In genomic region chr1:215895893-215896292, GRCh38 we compare ENCODE assay signal across 25 cellular contexts.
DNase-seq lines count a peak whose midpoint lies in the region; ATAC-seq, FAIRE-seq and TF ChIP-seq lines count a peak whose summit lies in the region.
"Had no signal": no experiment of that assay in that cellular context is flagged by ENCODE, and none has a peak within 500 bp of the region (broad histone marks: within the 10 kb centered on the region; RNA-seq: fewer than 3 reads in every experiment).

No MANE protein-coding gene starts in this region.

- no peak overlapping the region for H3K27ac ChIP-seq in HepG2 (ENCODE audit: extremely low read length, insufficient read depth, low read length)
- no peak overlapping the region for H3K27ac ChIP-seq in right lobe of liver
- H3K27ac ChIP-seq in OCI-LY3 (ENCODE audit: low read length) = no peak overlapping the region
- H3K27ac ChIP-seq: 22Rv1, BLaER1 had no signal

- H3K4me3 ChIP-seq in HepG2 (replicated peaks in 1 of 3; ENCODE audit: insufficient read depth in 1 of 3, low read depth in 2 of 3, low read length in 3 of 3) (no peak overlapping the region), right lobe of liver (no peak overlapping the region), OCI-LY3 (ENCODE audit: low read length) (no peak overlapping the region)
- H3K4me3 ChIP-seq: BLaER1, GM12878 had no signal

- intact Hi-C loops in HepG2 (cut with micrococcal nuclease; ENCODE audit: unreplicated experiment) (no loop called here), right lobe of liver (cut with DNase I) (no loop called here)

- H3K79me2 ChIP-seq in HepG2 (ENCODE audit: insufficient read depth, low read length) (no peaks in the 10 kb centered on the region), OCI-LY3 (ENCODE audit: low read length) (no peaks in the 10 kb centered on the region)

- DNase-seq in HepG2 (ENCODE audit: low spot score) (no peak), right lobe of liver (no peak), frontal cortex (ENCODE audit: low spot score in 2 of 2) (no peak), NAMALWA (ENCODE audit: low spot score) (no peak)
- DNase-seq in stimulated activated CD4-positive, alpha-beta T cell treated with anti-CD3 and anti-CD28 coated beads, Interleukin-4, amount 100 ng/mL, for 1 hour = no peak
- DNase-seq: ACHN; BE2C; C1 segment of cervical spinal cord; CD4-positive, alpha-beta memory T cell; CD4-positive, CD25-positive, alpha-beta regulatory T cell; CD8-positive, alpha-beta memory T cell; COR-L47; DMS 273 treated with DMSO at 0.1 percent for 48 hours; DMS153; DMS53; DMS79; DND-41; EL; GDM1 had no signal

- TF ChIP-seq POLR2A in HepG2 (IDR thresholded peaks at IDR 0.05; ENCODE audit: insufficient read depth in 1 of 2, low read depth in 2 of 2, low read length in 2 of 2) = no peak
- TF ChIP-seq POLR2A in right lobe of liver (IDR thresholded peaks at IDR 0.05) = no peak

- H3K9ac ChIP-seq in HepG2 (ENCODE audit: insufficient read depth, low read depth, low read length) = no peak overlapping the region
- no peak overlapping the region for H3K9ac ChIP-seq in OCI-LY3 (ENCODE audit: low read length)
- H3K9ac ChIP-seq: BLaER1 had no signal

- in situ Hi-C loops in HepG2 (cut with HindIII; ENCODE audit: extremely low pct_ligation_motif_present, low pct_unique_long_range_greater_than_20kb) = no loop called here

- no peak for TF ChIP-seq RAD21 in HepG2 (CRISPR knock-in tag; IDR thresholded peaks at IDR 0.05)

- no peaks in the 10 kb centered on the region for H3K4me1 ChIP-seq in HepG2 (ENCODE audit: insufficient read depth, low read length)
- no peaks in the 10 kb centered on the region for H3K4me1 ChIP-seq in right lobe of liver
- H3K4me1 ChIP-seq in OCI-LY3 (ENCODE audit: low read length) = peaks cover 27% of the 10 kb centered on the region

- 3% methylated on average over 3 of the region's 3 CpGs for WGBS in HepG2 (ENCODE audit: low lambda C conversion rate)
- WGBS in right lobe of liver (ENCODE audit: insufficient coverage, low coverage, low lambda C conversion rate, missing lambda C conversion rate) = 79% methylated on average over 3 of the region's 3 CpGs

- no peak overlapping the region for H3K4me2 ChIP-seq in HepG2 (ENCODE audit: low read depth, low read length)
- H3K4me2 ChIP-seq in OCI-LY3 (ENCODE audit: low read length) = peak overlapping the region; percentile 13; the same call in 1 of the 2 replicates
- H3K4me2 ChIP-seq: BLaER1 had no signal

- POLR2A ChIA-PET in HepG2 (lab: Yijun Ruan, JAX) = no interaction called here

- H3K36me3 ChIP-seq in HepG2 (replicated peaks in 1 of 2; ENCODE audit: control insufficient read depth in 1 of 2, insufficient read depth in 2 of 2, low read length in 2 of 2) = no peaks in the 10 kb centered on the region
- H3K36me3 ChIP-seq in right lobe of liver = no peaks in the 10 kb centered on the region
- H3K36me3 ChIP-seq in OCI-LY3 (replicated peaks; ENCODE audit: low read depth, low read length) = no peaks in the 10 kb centered on the region
- H3K36me3 ChIP-seq: BE2C, BLaER1 had no signal

- TF ChIP-seq EP300 in HepG2 (IDR thresholded peaks at IDR 0.05; ENCODE audit: low read depth in 2 of 2, low read length in 2 of 2) (no peak), HepG2 (CRISPR knock-in tag; IDR thresholded peaks at IDR 0.05; ENCODE audit: borderline replicate concordance) (no peak)

- FAIRE-seq in HepG2 (lab: Jason Lieb, UNC) = no peak
- peak; percentile 31 for FAIRE-seq in frontal cortex (lab: Jason Lieb, UNC)
- FAIRE-seq: GM12878, GM12892, GM18507 had no signal

- H4K20me1 ChIP-seq in HepG2 (ENCODE audit: insufficient read depth, low read length) = no peaks in the 10 kb centered on the region
- H4K20me1 ChIP-seq in OCI-LY3 (ENCODE audit: insufficient read depth, low read length) = no peaks in the 10 kb centered on the region
- H4K20me1 ChIP-seq: BLaER1 had no signal

- ATAC-seq in HepG2 = no peak
- no peak for ATAC-seq in right lobe of liver

- H3K27me3 ChIP-seq in HepG2 (ENCODE audit: control insufficient read depth in 1 of 2, insufficient read depth in 2 of 2, low read length in 2 of 2) (no peaks in the 10 kb centered on the region), right lobe of liver (no peaks in the 10 kb centered on the region), OCI-LY3 (ENCODE audit: low read depth, low read length) (no peaks in the 10 kb centered on the region)
- H3K27me3 ChIP-seq: BE2C, BLaER1 had no signal

- CTCF ChIA-PET in HepG2 (lab: Yijun Ruan, JAX; ENCODE audit: low intra/inter-chr PET ratio, low total read pairs) = no interaction called here

- no TSS peak for BruUV-seq in HepG2 (replicated peaks; lab: Mats Ljungman, UMichigan)

- H3K9me3 ChIP-seq in HepG2 (ENCODE audit: low read length) (no peaks in the 10 kb centered on the region), right lobe of liver (no peaks in the 10 kb centered on the region), OCI-LY3 (ENCODE audit: insufficient read depth, low read length) (no peaks in the 10 kb centered on the region)
- H3K9me3 ChIP-seq: BE2C, BLaER1 had no signal

- TF ChIP-seq CTCF in HepG2 (CRISPR knock-in tag; IDR thresholded peaks at IDR 0.05) (no peak), right lobe of liver (IDR thresholded peaks at IDR 0.05) (no peak), OCI-LY3 (IDR thresholded peaks at IDR 0.05; ENCODE audit: low read depth, low read length) (no peak)

- H2AFZ ChIP-seq in HepG2 (ENCODE audit: low read length) (no peak overlapping the region), OCI-LY3 (ENCODE audit: low read depth, low read length) (no peak overlapping the region)

TF ChIP-seq in HepG2, 621 proteins besides CTCF, POLR2A, EP300 and RAD21:
- peak; percentile 67 to 78 for TF ChIP-seq MAFK (conservative IDR thresholded peaks at IDR 0.05 in 1 of 2, IDR thresholded peaks at IDR 0.05 in 1 of 2; ENCODE audit: low read length in 2 of 2)
- peak; percentile 48; the same call in 1 of the 2 replicates for TF ChIP-seq MAFF (IDR thresholded peaks at IDR 0.05; ENCODE audit: low read depth, low read length)
- TF ChIP-seq GRHL1 (CRISPR knock-in tag; conservative IDR thresholded peaks at IDR 0.05) = no peak
